In the genomic region with DNA sequence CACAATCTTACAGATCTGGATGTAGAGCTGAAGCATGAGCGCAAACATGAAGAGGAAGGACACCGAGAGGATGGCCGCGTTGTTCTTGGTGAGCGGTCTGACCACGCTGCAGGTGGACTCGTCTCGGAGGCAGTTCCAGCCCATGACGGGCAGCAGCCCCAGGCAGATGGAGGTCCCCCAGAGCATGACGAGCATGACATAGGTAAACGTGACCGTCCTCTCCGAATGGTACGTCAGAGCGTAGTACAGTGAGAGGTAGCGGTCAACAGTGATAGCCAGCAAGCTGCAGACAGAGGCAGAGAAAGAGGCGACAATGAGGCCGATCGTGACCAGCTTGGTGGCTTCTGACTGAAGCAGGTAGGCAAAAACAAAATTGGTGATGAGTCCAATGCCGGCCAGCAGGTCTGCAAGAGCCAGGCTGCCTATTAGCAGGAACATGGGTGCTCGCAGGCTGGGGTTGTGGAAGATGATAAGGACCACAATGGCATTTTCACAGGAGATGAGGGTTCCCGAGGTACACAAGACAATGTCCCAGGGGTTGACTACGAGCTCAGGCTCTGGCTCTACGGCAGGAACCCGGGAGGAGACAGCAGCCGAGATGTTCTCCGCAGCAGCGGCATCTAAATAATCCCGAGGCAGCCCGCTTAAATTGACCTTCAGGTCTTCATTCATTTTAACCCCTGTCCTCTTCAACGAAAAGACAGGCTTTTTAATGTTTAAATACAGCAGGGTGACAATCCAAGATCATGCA, we compare ENCODE assay signal across 12 cellular contexts. TPM values are rescaled to one million over a fixed set of nuclear protein-coding genes. Genes with fewer than 3 reads are reported as not detected.
A peak's percentile ranks its signal among the peaks of the same experiment; 100 is the strongest.
DNase-seq lines count a peak whose midpoint lies in the region; ATAC-seq and TF ChIP-seq lines count a peak whose summit lies in the region.
"Had no signal": no experiment of that assay in that cellular context is flagged by ENCODE, and none has a peak within 500 bp of the region (broad histone marks: within the 10 kb centered on the region; RNA-seq: fewer than 3 reads in every experiment).

No MANE protein-coding gene starts in this region.

- TF ChIP-seq EP300 in neural cell (conservative IDR thresholded peaks at IDR 0.05; ENCODE audit: poor library complexity, severe bottlenecking) = no peak

- TF ChIP-seq CTCF in CD4-positive, alpha-beta T cell (IDR thresholded peaks at IDR 0.05) = no peak
- no peak for TF ChIP-seq CTCF in NB4 (IDR thresholded peaks at IDR 0.05; ENCODE audit: low read depth, low read length)
- TF ChIP-seq CTCF in chondrocyte (IDR thresholded peaks at IDR 0.05) = no peak
- no peak for TF ChIP-seq CTCF in neural cell (IDR thresholded peaks at IDR 0.05; ENCODE audit: poor library complexity, severe bottlenecking)

- H3K36me3 ChIP-seq in neural cell (ENCODE audit: insufficient read depth, low read length) = no peaks in the 10 kb centered on the region

- POLR2A ChIA-PET in CD4-positive, alpha-beta T cell (lab: Charles Lee) = no interaction called here

- intact Hi-C loops in CD4-positive, alpha-beta T cell (cut with DNase I, micrococcal nuclease) = no loop called here

- peaks cover 11% of the 10 kb centered on the region for H3K4me1 Mint-ChIP-seq in CD4-positive, alpha-beta T cell (ENCODE audit: low read depth)
- peaks cover 17% of the 10 kb centered on the region for H3K4me1 Mint-ChIP-seq in chondrocyte (ENCODE audit: low read depth)

- no peaks in the 10 kb centered on the region for H3K9me3 ChIP-seq in CD4-positive, alpha-beta T cell (ENCODE audit: control insufficient read depth, low read length)
- H3K9me3 ChIP-seq in neural cell (ENCODE audit: low read length) = peaks cover 5% of the 10 kb centered on the region

- peak overlapping the region; percentile 65 for H3K9ac ChIP-seq in neural cell (ENCODE audit: low read length)

- TF ChIP-seq RAD21 in neural cell (conservative IDR thresholded peaks at IDR 0.05) = no peak

- H4K20me1 ChIP-seq in neural cell (ENCODE audit: insufficient read depth) = no peaks in the 10 kb centered on the region

- H3K4me3 Mint-ChIP-seq in CD4-positive, alpha-beta T cell = peak overlapping the region; percentile 51
- peak overlapping the region; percentile 71 for H3K4me3 Mint-ChIP-seq in chondrocyte (ENCODE audit: unreplicated experiment)

- no peaks in the 10 kb centered on the region for H3K79me2 ChIP-seq in neural cell (replicated peaks; ENCODE audit: insufficient read depth, low read length)

- H3F3A ChIP-seq in neural cell (ENCODE audit: insufficient read depth, low read length, poor library complexity, severe bottlenecking) = no peaks in the 10 kb centered on the region

- H3K4me2 ChIP-seq in neural cell (ENCODE audit: low read length) = peak overlapping the region; percentile 4

- no peak for DNase-seq in CD4-positive, alpha-beta T cell
- DNase-seq in NB4 (ENCODE audit: low read depth) = no peak
- DNase-seq in chondrocyte (ENCODE audit: low spot score) = no peak
- no peak for DNase-seq in HCEC 1CT
- DNase-seq in GOT3 (lab: John Stamatoyannopoulos, UW) = no peak
- no peak for DNase-seq in stimulated activated CD4-positive, alpha-beta T cell treated with anti-CD3 and anti-CD28 coated beads, Interleukin-12 subunit alpha, Interleukin-12 subunit beta, amount 100 ng/mL, for 4 hours
- DNase-seq: SHP77 treated with DMSO at 0.1 percent for 48 hours had no signal

- no peak overlapping the region for H2AFZ ChIP-seq in neural cell (ENCODE audit: low read depth, low read length)

- CTCF ChIA-PET in CD4-positive, alpha-beta T cell (lab: Charles Lee) = no interaction called here

- H3K9me3 Mint-ChIP-seq in CD4-positive, alpha-beta T cell = no peaks in the 10 kb centered on the region
- no peaks in the 10 kb centered on the region for H3K9me3 Mint-ChIP-seq in chondrocyte (ENCODE audit: low read depth)

- no peak overlapping the region for H3K27ac ChIP-seq in CD4-positive, alpha-beta T cell (ENCODE audit: low read depth, low read length)
- H3K27ac ChIP-seq in neural cell (ENCODE audit: low read length) = no peak overlapping the region
- H3K27ac ChIP-seq: skin epidermis had no signal

- peaks cover 84% of the 10 kb centered on the region for H3K27me3 Mint-ChIP-seq in CD4-positive, alpha-beta T cell
- peaks cover 78% of the 10 kb centered on the region for H3K27me3 Mint-ChIP-seq in chondrocyte (ENCODE audit: low read depth)

- H3K4me3 ChIP-seq in NB4 (ENCODE audit: low read depth, low read length) = peak overlapping the region; percentile 14
- H3K4me3 ChIP-seq in neural cell (ENCODE audit: low read length) = peak overlapping the region; percentile 80
- H3K4me3 ChIP-seq: GM12878 had no signal

- H3K9me2 ChIP-seq in neural cell (ENCODE audit: insufficient read depth, low read length) = no peaks in the 10 kb centered on the region

- no peak for TF ChIP-seq POLR2A in NB4 (IDR thresholded peaks at IDR 0.05; ENCODE audit: extremely low read depth, insufficient read length)

- H3K27ac Mint-ChIP-seq in CD4-positive, alpha-beta T cell = no peak overlapping the region
- H3K27ac Mint-ChIP-seq in chondrocyte (ENCODE audit: unreplicated experiment) = no peak overlapping the region

- no peak for ATAC-seq in CD4-positive, alpha-beta T cell (ENCODE audit: poor library complexity)
- ATAC-seq in GM21576 (IDR thresholded peaks at IDR 0.05; ENCODE audit: unreplicated experiment) = no peak
- ATAC-seq: GM12878 had no signal

- H3K36me3 Mint-ChIP-seq in CD4-positive, alpha-beta T cell (ENCODE audit: low read depth) = no peaks in the 10 kb centered on the region
- peaks cover 6% of the 10 kb centered on the region for H3K36me3 Mint-ChIP-seq in chondrocyte (ENCODE audit: low read depth)

- H3K27me3 ChIP-seq in CD4-positive, alpha-beta T cell (ENCODE audit: control insufficient read depth, insufficient read depth, low read length) = peaks cover 47% of the 10 kb centered on the region
- peaks cover 47% of the 10 kb centered on the region for H3K27me3 ChIP-seq in neural cell (ENCODE audit: insufficient read depth, low read depth, low read length)

TF ChIP-seq in neural cell, 6 proteins besides CTCF, POLR2A, EP300 and RAD21:
- TF ChIP-seq, protein P1, sequence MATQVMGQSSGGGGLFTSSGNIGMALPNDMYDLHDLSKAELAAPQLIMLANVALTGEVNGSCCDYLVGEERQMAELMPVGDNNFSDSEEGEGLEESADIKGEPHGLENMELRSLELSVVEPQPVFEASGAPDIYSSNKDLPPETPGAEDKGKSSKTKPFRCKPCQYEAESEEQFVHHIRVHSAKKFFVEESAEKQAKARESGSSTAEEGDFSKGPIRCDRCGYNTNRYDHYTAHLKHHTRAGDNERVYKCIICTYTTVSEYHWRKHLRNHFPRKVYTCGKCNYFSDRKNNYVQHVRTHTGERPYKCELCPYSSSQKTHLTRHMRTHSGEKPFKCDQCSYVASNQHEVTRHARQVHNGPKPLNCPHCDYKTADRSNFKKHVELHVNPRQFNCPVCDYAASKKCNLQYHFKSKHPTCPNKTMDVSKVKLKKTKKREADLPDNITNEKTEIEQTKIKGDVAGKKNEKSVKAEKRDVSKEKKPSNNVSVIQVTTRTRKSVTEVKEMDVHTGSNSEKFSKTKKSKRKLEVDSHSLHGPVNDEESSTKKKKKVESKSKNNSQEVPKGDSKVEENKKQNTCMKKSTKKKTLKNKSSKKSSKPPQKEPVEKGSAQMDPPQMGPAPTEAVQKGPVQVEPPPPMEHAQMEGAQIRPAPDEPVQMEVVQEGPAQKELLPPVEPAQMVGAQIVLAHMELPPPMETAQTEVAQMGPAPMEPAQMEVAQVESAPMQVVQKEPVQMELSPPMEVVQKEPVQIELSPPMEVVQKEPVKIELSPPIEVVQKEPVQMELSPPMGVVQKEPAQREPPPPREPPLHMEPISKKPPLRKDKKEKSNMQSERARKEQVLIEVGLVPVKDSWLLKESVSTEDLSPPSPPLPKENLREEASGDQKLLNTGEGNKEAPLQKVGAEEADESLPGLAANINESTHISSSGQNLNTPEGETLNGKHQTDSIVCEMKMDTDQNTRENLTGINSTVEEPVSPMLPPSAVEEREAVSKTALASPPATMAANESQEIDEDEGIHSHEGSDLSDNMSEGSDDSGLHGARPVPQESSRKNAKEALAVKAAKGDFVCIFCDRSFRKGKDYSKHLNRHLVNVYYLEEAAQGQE (IDR thresholded peaks at IDR 0.05; ENCODE audit: borderline replicate concordance) = no peak
- TF ChIP-seq MXI1 (conservative IDR thresholded peaks at IDR 0.05; ENCODE audit: poor library complexity, severe bottlenecking) = no peak
- TF ChIP-seq POLR2AphosphoS5 (IDR thresholded peaks at IDR 0.05) = no peak
- TF ChIP-seq EZH2 (IDR thresholded peaks at IDR 0.05; ENCODE audit: borderline replicate concordance, insufficient read depth, low read length, poor library complexity, severe bottlenecking) = no peak
- no peak for TF ChIP-seq TAF1 (IDR thresholded peaks at IDR 0.05; ENCODE audit: low read depth)
- no peak for TF ChIP-seq SMC3 (conservative IDR thresholded peaks at IDR 0.05; ENCODE audit: poor library complexity)

RNA-seq across cellular contexts. Expression of a gene that starts 1.3 kb away (rescaled TPM):
- not detected for total RNA-seq in CD4-positive, alpha-beta T cell
- not detected in 3 replicates for total RNA-seq in chondrocyte
- polyA plus RNA-seq in neural cell = 6.6 and 6.7 TPM in 2 replicates
- polyA minus RNA-seq in neural cell = 9.1 and 9.7 TPM in 2 replicates
- total RNA-seq: activated CD8-positive, alpha-beta memory T cell treated with anti-CD3 and anti-CD28 coated beads for 36 hours; GM12878 had no signal
- polyA plus RNA-seq: GM12878 had no signal
